In the genomic region with DNA sequence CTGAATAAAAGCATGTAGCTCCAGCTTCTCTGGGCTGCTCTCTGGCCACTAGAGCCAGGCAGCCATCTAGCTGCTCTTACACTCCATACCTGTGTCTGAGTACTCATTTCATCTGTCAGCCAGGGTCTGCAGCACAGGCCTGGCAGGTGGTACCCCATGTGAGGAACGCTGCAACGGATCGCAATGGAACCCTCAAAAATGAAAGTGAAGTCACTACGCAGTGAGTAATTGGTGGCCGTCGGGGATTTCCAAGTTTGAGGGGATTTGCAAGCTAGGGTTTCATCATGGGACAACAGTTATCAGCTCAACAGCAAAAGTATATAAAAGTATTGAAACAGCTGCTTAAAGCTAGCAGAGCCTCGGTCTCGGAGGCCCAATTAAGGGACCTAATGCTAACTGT, we compare ENCODE assay signal across 2 cellular contexts.
TF ChIP-seq lines count a peak whose summit lies in the region.

No MANE protein-coding gene starts in this region.

TF ChIP-seq in SK-N-SH, 30 proteins besides CTCF, POLR2A, EP300 and RAD21 (continued from another document):
- TF ChIP-seq, protein P1, sequence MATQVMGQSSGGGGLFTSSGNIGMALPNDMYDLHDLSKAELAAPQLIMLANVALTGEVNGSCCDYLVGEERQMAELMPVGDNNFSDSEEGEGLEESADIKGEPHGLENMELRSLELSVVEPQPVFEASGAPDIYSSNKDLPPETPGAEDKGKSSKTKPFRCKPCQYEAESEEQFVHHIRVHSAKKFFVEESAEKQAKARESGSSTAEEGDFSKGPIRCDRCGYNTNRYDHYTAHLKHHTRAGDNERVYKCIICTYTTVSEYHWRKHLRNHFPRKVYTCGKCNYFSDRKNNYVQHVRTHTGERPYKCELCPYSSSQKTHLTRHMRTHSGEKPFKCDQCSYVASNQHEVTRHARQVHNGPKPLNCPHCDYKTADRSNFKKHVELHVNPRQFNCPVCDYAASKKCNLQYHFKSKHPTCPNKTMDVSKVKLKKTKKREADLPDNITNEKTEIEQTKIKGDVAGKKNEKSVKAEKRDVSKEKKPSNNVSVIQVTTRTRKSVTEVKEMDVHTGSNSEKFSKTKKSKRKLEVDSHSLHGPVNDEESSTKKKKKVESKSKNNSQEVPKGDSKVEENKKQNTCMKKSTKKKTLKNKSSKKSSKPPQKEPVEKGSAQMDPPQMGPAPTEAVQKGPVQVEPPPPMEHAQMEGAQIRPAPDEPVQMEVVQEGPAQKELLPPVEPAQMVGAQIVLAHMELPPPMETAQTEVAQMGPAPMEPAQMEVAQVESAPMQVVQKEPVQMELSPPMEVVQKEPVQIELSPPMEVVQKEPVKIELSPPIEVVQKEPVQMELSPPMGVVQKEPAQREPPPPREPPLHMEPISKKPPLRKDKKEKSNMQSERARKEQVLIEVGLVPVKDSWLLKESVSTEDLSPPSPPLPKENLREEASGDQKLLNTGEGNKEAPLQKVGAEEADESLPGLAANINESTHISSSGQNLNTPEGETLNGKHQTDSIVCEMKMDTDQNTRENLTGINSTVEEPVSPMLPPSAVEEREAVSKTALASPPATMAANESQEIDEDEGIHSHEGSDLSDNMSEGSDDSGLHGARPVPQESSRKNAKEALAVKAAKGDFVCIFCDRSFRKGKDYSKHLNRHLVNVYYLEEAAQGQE (IDR thresholded peaks at IDR 0.05; ENCODE audit: low read depth, low read length): no peak
- TF ChIP-seq RCOR1 (IDR thresholded peaks at IDR 0.05; ENCODE audit: low read length): no peak
- TF ChIP-seq FOSL2 (IDR thresholded peaks at IDR 0.05; ENCODE audit: borderline replicate concordance, low read depth): no peak
- TF ChIP-seq FOXJ3 (CRISPR knock-in tag; IDR thresholded peaks at IDR 0.05): no peak
- TF ChIP-seq, protein P2, sequence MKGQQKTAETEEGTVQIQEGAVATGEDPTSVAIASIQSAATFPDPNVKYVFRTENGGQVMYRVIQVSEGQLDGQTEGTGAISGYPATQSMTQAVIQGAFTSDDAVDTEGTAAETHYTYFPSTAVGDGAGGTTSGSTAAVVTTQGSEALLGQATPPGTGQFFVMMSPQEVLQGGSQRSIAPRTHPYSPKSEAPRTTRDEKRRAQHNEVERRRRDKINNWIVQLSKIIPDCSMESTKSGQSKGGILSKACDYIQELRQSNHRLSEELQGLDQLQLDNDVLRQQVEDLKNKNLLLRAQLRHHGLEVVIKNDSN (IDR thresholded peaks at IDR 0.05; ENCODE audit: borderline replicate concordance, low read depth): no peak
- TF ChIP-seq, protein P3, sequence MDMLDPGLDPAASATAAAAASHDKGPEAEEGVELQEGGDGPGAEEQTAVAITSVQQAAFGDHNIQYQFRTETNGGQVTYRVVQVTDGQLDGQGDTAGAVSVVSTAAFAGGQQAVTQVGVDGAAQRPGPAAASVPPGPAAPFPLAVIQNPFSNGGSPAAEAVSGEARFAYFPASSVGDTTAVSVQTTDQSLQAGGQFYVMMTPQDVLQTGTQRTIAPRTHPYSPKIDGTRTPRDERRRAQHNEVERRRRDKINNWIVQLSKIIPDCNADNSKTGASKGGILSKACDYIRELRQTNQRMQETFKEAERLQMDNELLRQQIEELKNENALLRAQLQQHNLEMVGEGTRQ (IDR thresholded peaks at IDR 0.05; ENCODE audit: borderline replicate concordance, low read depth, low read length): no peak

TF ChIP-seq in SK-N-SH treated with all-trans-retinoic acid at 6 μM for 48 hours, 23 proteins besides CTCF, POLR2A, EP300 and RAD21 (continued from another document):
- TF ChIP-seq, protein P4, sequence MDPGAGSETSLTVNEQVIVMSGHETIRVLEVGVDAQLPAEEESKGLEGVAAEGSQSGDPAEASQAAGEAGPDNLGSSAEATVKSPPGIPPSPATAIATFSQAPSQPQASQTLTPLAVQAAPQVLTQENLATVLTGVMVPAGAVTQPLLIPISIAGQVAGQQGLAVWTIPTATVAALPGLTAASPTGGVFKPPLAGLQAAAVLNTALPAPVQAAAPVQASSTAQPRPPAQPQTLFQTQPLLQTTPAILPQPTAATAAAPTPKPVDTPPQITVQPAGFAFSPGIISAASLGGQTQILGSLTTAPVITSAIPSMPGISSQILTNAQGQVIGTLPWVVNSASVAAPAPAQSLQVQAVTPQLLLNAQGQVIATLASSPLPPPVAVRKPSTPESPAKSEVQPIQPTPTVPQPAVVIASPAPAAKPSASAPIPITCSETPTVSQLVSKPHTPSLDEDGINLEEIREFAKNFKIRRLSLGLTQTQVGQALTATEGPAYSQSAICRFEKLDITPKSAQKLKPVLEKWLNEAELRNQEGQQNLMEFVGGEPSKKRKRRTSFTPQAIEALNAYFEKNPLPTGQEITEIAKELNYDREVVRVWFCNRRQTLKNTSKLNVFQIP (CRISPR knock-in tag; IDR thresholded peaks at IDR 0.05; ENCODE audit: borderline replicate concordance, low read depth): no peak
- TF ChIP-seq, protein P5, sequence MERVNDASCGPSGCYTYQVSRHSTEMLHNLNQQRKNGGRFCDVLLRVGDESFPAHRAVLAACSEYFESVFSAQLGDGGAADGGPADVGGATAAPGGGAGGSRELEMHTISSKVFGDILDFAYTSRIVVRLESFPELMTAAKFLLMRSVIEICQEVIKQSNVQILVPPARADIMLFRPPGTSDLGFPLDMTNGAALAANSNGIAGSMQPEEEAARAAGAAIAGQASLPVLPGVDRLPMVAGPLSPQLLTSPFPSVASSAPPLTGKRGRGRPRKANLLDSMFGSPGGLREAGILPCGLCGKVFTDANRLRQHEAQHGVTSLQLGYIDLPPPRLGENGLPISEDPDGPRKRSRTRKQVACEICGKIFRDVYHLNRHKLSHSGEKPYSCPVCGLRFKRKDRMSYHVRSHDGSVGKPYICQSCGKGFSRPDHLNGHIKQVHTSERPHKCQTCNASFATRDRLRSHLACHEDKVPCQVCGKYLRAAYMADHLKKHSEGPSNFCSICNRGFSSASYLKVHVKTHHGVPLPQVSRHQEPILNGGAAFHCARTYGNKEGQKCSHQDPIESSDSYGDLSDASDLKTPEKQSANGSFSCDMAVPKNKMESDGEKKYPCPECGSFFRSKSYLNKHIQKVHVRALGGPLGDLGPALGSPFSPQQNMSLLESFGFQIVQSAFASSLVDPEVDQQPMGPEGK (CRISPR knock-in tag; IDR thresholded peaks at IDR 0.05; ENCODE audit: borderline replicate concordance): no peak
